In genomic region chr1:33332357-33332789, GRCh38 we compare ENCODE assay signal across 16 cellular contexts. TPM values are rescaled to one million over a fixed set of nuclear protein-coding genes. Genes with fewer than 3 reads are reported as not detected.
DNase-seq lines count a peak whose midpoint lies in the region; ATAC-seq, FAIRE-seq and TF ChIP-seq lines count a peak whose summit lies in the region.
"Had no signal": no experiment of that assay in that cellular context is flagged by ENCODE, and none has a peak within 500 bp of the region (broad histone marks: within the 10 kb centered on the region; RNA-seq: fewer than 3 reads in every experiment).

No MANE protein-coding gene starts in this region.

- no peaks in the 10 kb centered on the region for H3K9me3 Mint-ChIP-seq in stimulated activated naive B cell treated with anti-CD40 and anti-IgM and Interleukin-4, amounts not matched to agents 10 μg/mL and 1 μg/mL and 100 μg/mL, for 72 hours
- H3K9me3 Mint-ChIP-seq: activated naive CD4-positive, alpha-beta T cell treated with anti-CD3 and anti-CD28 coated beads, Interleukin-2, amount 50 U/mL, for 72 hours had no signal

- peak; percentile 66 for DNase-seq in NCI-H2196 (lab: John Stamatoyannopoulos, UW; ENCODE audit: unreplicated experiment)
- peak in 1 of 2 donors; percentile 20 for DNase-seq in breast epithelium (ENCODE audit: low spot score in 2 of 2)
- DNase-seq in HepG2 (ENCODE audit: low spot score): no peak
- no peak for DNase-seq in stimulated activated naive B cell treated with anti-CD40 and anti-IgM and Interleukin-4, amounts not matched to agents 10 μg/mL and 1 μg/mL and 100 μg/mL, for 72 hours
- no peak for DNase-seq in NOMO-1 treated with DMSO at 0.1 percent for 48 hours (lab: John Stamatoyannopoulos, UW; ENCODE audit: unreplicated experiment)
- DNase-seq in kidney: no peak
- DNase-seq in SIG-M5 treated with dmso at 0.1 percent for 504 hours (lab: John Stamatoyannopoulos, UW; ENCODE audit: unreplicated experiment): no peak
- DNase-seq: activated CD4-positive, alpha-beta T cell treated with anti-CD3 and anti-CD28 coated beads for 48 hours; NCI-H2107; SIG-M5; uterus had no signal

- peaks cover 4% of the 10 kb centered on the region for H3K36me3 ChIP-seq in breast epithelium
- peaks cover 35 to 69% of the 10 kb centered on the region in 2 experiments for H3K36me3 ChIP-seq in HepG2 (replicated peaks in 1 of 2; ENCODE audit: control insufficient read depth in 1 of 2, insufficient read depth in 2 of 2, low read length in 2 of 2)
- peaks cover 57 to 59% of the 10 kb centered on the region in 2 donors for H3K36me3 ChIP-seq in kidney (ENCODE audit: control insufficient read depth in 1 of 2, insufficient read depth in 2 of 2, low read length in 2 of 2)
- H3K36me3 ChIP-seq: uterus had no signal

- peaks cover 20 to 34% of the 10 kb centered on the region in 2 donors for H3K4me1 Mint-ChIP-seq in stimulated activated naive B cell treated with anti-CD40 and anti-IgM and Interleukin-4, amounts not matched to agents 10 μg/mL and 1 μg/mL and 100 μg/mL, for 72 hours

- H3K27ac Mint-ChIP-seq in stimulated activated naive B cell treated with anti-CD40 and anti-IgM and Interleukin-4, amounts not matched to agents 10 μg/mL and 1 μg/mL and 100 μg/mL, for 72 hours: peak overlapping the region; percentile 66

- H3K4me2 ChIP-seq in HepG2 (ENCODE audit: low read depth, low read length): no peak overlapping the region

- BruUV-seq in HepG2 (replicated peaks; lab: Mats Ljungman, UMichigan): no TSS peak

- H4K20me1 ChIP-seq in HepG2 (ENCODE audit: insufficient read depth, low read length): peaks cover 64% of the 10 kb centered on the region

- in situ Hi-C loops in HepG2 (cut with HindIII; ENCODE audit: extremely low pct_ligation_motif_present, low pct_unique_long_range_greater_than_20kb): no loop called here

- WGBS in HepG2 (ENCODE audit: low lambda C conversion rate): 96% methylated on average over 10 of the region's 10 CpGs

- TF ChIP-seq POLR2A in breast epithelium (IDR thresholded peaks at IDR 0.05) (no peak), HepG2 (IDR thresholded peaks at IDR 0.05; ENCODE audit: insufficient read depth in 1 of 2, low read depth in 2 of 2, low read length in 2 of 2) (no peak)

- peak overlapping the region; percentile 77 to 88 for H3K27ac ChIP-seq in breast epithelium
- H3K27ac ChIP-seq in HepG2 (ENCODE audit: extremely low read length, insufficient read depth, low read length): no peak overlapping the region
- H3K27ac ChIP-seq in kidney (ENCODE audit: low read depth in 2 of 2, low read length in 2 of 2): no peak overlapping the region

- ATAC-seq in HepG2: no peak
- no peak for ATAC-seq in stimulated activated naive B cell treated with anti-CD40 and anti-IgM and Interleukin-4, amounts not matched to agents 10 μg/mL and 1 μg/mL and 100 μg/mL, for 72 hours (replicated peaks)
- ATAC-seq in GM21825 (IDR thresholded peaks at IDR 0.05; ENCODE audit: unreplicated experiment): no peak
- ATAC-seq: activated naive CD4-positive, alpha-beta T cell treated with anti-CD3 and anti-CD28 coated beads, Interleukin-2, amount 50 U/mL, for 72 hours had no signal

- H3K27me3 Mint-ChIP-seq in stimulated activated naive B cell treated with anti-CD40 and anti-IgM and Interleukin-4, amounts not matched to agents 10 μg/mL and 1 μg/mL and 100 μg/mL, for 72 hours: no peaks in the 10 kb centered on the region

- POLR2A ChIA-PET in HepG2 (lab: Yijun Ruan, JAX): interaction anchor here (1.2 kb wide), 1 partner anchor 8 kb away, joined by 3 read pairs; no protein-coding TSS in a partner anchor

- peak overlapping the region in 1 of 3 donors; percentile 48 for H3K4me3 ChIP-seq in breast epithelium
- H3K4me3 ChIP-seq in HepG2 (replicated peaks in 1 of 3; ENCODE audit: insufficient read depth in 1 of 3, low read depth in 2 of 3, low read length in 3 of 3): no peak overlapping the region
- no peak overlapping the region for H3K4me3 ChIP-seq in kidney (ENCODE audit: low read length in 2 of 2)
- H3K4me3 ChIP-seq: uterus had no signal

- peaks cover 36 to 55% of the 10 kb centered on the region in 2 donors for H3K36me3 Mint-ChIP-seq in stimulated activated naive B cell treated with anti-CD40 and anti-IgM and Interleukin-4, amounts not matched to agents 10 μg/mL and 1 μg/mL and 100 μg/mL, for 72 hours

- FAIRE-seq in HepG2 (lab: Jason Lieb, UNC) (no peak), kidney (lab: Jason Lieb, UNC) (no peak)
- FAIRE-seq: GM12892 had no signal

- CTCF ChIA-PET in HepG2 (lab: Yijun Ruan, JAX; ENCODE audit: low intra/inter-chr PET ratio, low total read pairs): no interaction called here

- H3K9ac ChIP-seq in HepG2 (ENCODE audit: insufficient read depth, low read depth, low read length) (no peak overlapping the region), kidney (ENCODE audit: low read length in 2 of 2) (peak overlapping the region in 1 of 2 donors; percentile 4)

- TF ChIP-seq RAD21 in HepG2 (CRISPR knock-in tag; IDR thresholded peaks at IDR 0.05): no peak

- no peaks in the 10 kb centered on the region for H3K27me3 ChIP-seq in breast epithelium
- no peaks in the 10 kb centered on the region for H3K27me3 ChIP-seq in HepG2 (ENCODE audit: control insufficient read depth in 1 of 2, insufficient read depth in 2 of 2, low read length in 2 of 2)
- H3K27me3 ChIP-seq: uterus had no signal

- H3K9me3 ChIP-seq in breast epithelium (no peaks in the 10 kb centered on the region), HepG2 (ENCODE audit: low read length) (no peaks in the 10 kb centered on the region), kidney (ENCODE audit: control insufficient read depth in 1 of 2, low read length in 2 of 2) (no peaks in the 10 kb centered on the region)
- H3K9me3 ChIP-seq: uterus had no signal

- peaks cover 14 to 46% of the 10 kb centered on the region in 2 donors for H3K4me1 ChIP-seq in breast epithelium
- H3K4me1 ChIP-seq in HepG2 (ENCODE audit: insufficient read depth, low read length): peaks cover 47% of the 10 kb centered on the region
- H3K4me1 ChIP-seq in kidney (ENCODE audit: control insufficient read depth in 1 of 2, insufficient read depth in 1 of 2, low read depth in 1 of 2, low read length in 2 of 2): peaks cover 44% of the 10 kb centered on the region in 2 donors

- no peak for TF ChIP-seq CTCF in breast epithelium (IDR thresholded peaks at IDR 0.05)
- no peak for TF ChIP-seq CTCF in HepG2 (CRISPR knock-in tag; IDR thresholded peaks at IDR 0.05)
- TF ChIP-seq CTCF in kidney (IDR thresholded peaks at IDR 0.05; ENCODE audit: borderline replicate concordance, extremely low read depth, insufficient read depth): no peak

- intact Hi-C loops in breast epithelium (cut with DNase I; ENCODE audit: low total_unique reads) (no loop called here), HepG2 (cut with micrococcal nuclease; ENCODE audit: unreplicated experiment) (no loop called here), kidney (cut with DNase I) (no loop called here)

- TF ChIP-seq EP300 in HepG2 (IDR thresholded peaks at IDR 0.05; ENCODE audit: low read depth in 2 of 2, low read length in 2 of 2): no peak
- no peak for TF ChIP-seq EP300 in HepG2 (CRISPR knock-in tag; IDR thresholded peaks at IDR 0.05; ENCODE audit: borderline replicate concordance)

- peaks cover 40% of the 10 kb centered on the region for H3K79me2 ChIP-seq in HepG2 (ENCODE audit: insufficient read depth, low read length)

- H3K4me3 Mint-ChIP-seq in stimulated activated naive B cell treated with anti-CD40 and anti-IgM and Interleukin-4, amounts not matched to agents 10 μg/mL and 1 μg/mL and 100 μg/mL, for 72 hours: no peak overlapping the region

- H2AFZ ChIP-seq in HepG2 (ENCODE audit: low read length): no peak overlapping the region

TF ChIP-seq in HepG2, 621 proteins besides CTCF, POLR2A, EP300 and RAD21 (continues in another document):
- TF ChIP-seq TEAD2 (CRISPR knock-in tag; IDR thresholded peaks at IDR 0.05): no peak
- TF ChIP-seq ZNF446 (CRISPR knock-in tag; IDR thresholded peaks at IDR 0.05): no peak
- no peak for TF ChIP-seq MAZ (IDR thresholded peaks at IDR 0.05; ENCODE audit: borderline replicate concordance, low read depth, low read length)
- TF ChIP-seq MAZ (CRISPR knock-in tag; IDR thresholded peaks at IDR 0.05; ENCODE audit: low read depth): 0 out of 2 replicates have a peak, but pooled peaks have one; percentile 21
- no peak for TF ChIP-seq IRF1 (CRISPR knock-in tag; IDR thresholded peaks at IDR 0.05; ENCODE audit: low read depth)
- TF ChIP-seq ZNF441 (CRISPR knock-in tag; IDR thresholded peaks at IDR 0.05; ENCODE audit: borderline replicate concordance): no peak

RNA-seq across cellular contexts. Expression of gene A3GALT2, which starts 11.5 kb away (rescaled TPM):
- total RNA-seq in breast epithelium (not detected), HepG2 (2016; rRNA removed; fragmentation: Illumina TruSeq; extraction: Trizol) (not detected in 2 replicates), kidney (not detected)
- not detected in 2 replicates for total RNA-seq in HepG2 (2016; cell fraction: cytosol; rRNA removed; fragmentation: Illumina TruSeq; extraction: Trizol; ENCODE audit: low read depth)
- not detected in 2 replicates for total RNA-seq in HepG2 (2016; cell fraction: insoluble cytoplasmic fraction; rRNA removed; fragmentation: Illumina TruSeq; extraction: Trizol)
- not detected in 2 replicates for total RNA-seq in HepG2 (2016; cell fraction: membrane; rRNA removed; fragmentation: Illumina TruSeq; extraction: Trizol)
- total RNA-seq in HepG2 (2016; cell fraction: nucleus; rRNA removed; fragmentation: Illumina TruSeq; extraction: Trizol): not detected in 2 replicates
- polyA plus RNA-seq in HepG2 (2011; rRNA removed) (not detected in 2 replicates), kidney (ENCODE audit: insufficient read depth, low read depth, low replicate concordance) (not detected)
- polyA plus RNA-seq in HepG2 (2011; cell fraction: cytosol; rRNA removed): not detected in 2 replicates
- not detected in 2 replicates for polyA plus RNA-seq in HepG2 (2011; cell fraction: nucleus; rRNA removed)
- polyA plus RNA-seq in HepG2 (2012): not detected in 2 replicates
- not detected in 2 replicates for polyA plus RNA-seq in HepG2 (2016; cell fraction: cytosol; fragmentation: Illumina TruSeq; extraction: Trizol; ENCODE audit: low read depth)
- polyA plus RNA-seq in HepG2 (2016; cell fraction: insoluble cytoplasmic fraction; fragmentation: Illumina TruSeq; extraction: Trizol; ENCODE audit: low read depth): not detected in 2 replicates
- not detected in 2 replicates for polyA plus RNA-seq in HepG2 (2016; cell fraction: membrane; fragmentation: Illumina TruSeq; extraction: Trizol; ENCODE audit: low read depth)
- not detected in 2 replicates for polyA plus RNA-seq in HepG2 (2016; cell fraction: nucleus; fragmentation: Illumina TruSeq; extraction: Trizol; ENCODE audit: insufficient read depth, low read depth)
- polyA minus RNA-seq in HepG2 (2011; rRNA and poly(A)+ RNA removed; ENCODE audit: low replicate concordance): not detected in 2 replicates
- polyA minus RNA-seq in HepG2 (2011; cell fraction: cytosol; rRNA and poly(A)+ RNA removed): not detected in 2 replicates
- not detected in 2 replicates for polyA minus RNA-seq in HepG2 (2011; cell fraction: nucleus; rRNA and poly(A)+ RNA removed)
- total RNA-seq: activated naive CD4-positive, alpha-beta T cell treated with anti-CD3 and anti-CD28 coated beads, Interleukin-2, amount 50 U/mL, for 72 hours; epithelial cell of proximal tubule; mononuclear cell had no signal

Comparison
In these comparisons a context has a peak if more than half of its experiments do, and no peak if none do; other contexts are left out.
1. H3K27ac ChIP-seq: peak in breast epithelium (2 of 2); none in HepG2 (single experiment) and kidney (0 of 2).